21 cellular contexts compared by ENCODE assay signal in genomic region chr4:90209922-90210321, GRCh38.
"Had no signal": no experiment of that assay in that cellular context is flagged by ENCODE, and none has a peak within 500 bp of the region (broad histone marks: within the 10 kb centered on the region; RNA-seq: fewer than 3 reads in every experiment).

No MANE protein-coding gene starts in this region.

- FAIRE-seq: keratinocyte, TTC549 had no signal

- H3K4me3 Mint-ChIP-seq: activated CD8-positive, alpha-beta memory T cell treated with anti-CD3 and anti-CD28 coated beads, Interleukin-2, amount 10 ng/mL, durations not matched to agents 7 days and 5 days; activated naive CD8-positive, alpha-beta T cell; activated T-cell treated with anti-CD3 and anti-CD28 coated beads, Interleukin-2, amount 50 U/mL, for 4 hours; natural killer cell treated with Interleukin-12 subunit alpha and Interleukin-12 subunit beta and Interleukin-15 and Interleukin-18, amount 100 ng/mL, for 72 hours had no signal

- H3K36me3 ChIP-seq: breast epithelium, heart right ventricle, lower lobe of right lung, stomach, uterus had no signal

- H3K9me3 ChIP-seq: lower lobe of right lung, psoas muscle, stomach, uterus had no signal

- H3K27ac Mint-ChIP-seq: activated CD8-positive, alpha-beta memory T cell treated with anti-CD3 and anti-CD28 coated beads, Interleukin-2, amount 10 ng/mL, durations not matched to agents 7 days and 5 days; activated naive CD8-positive, alpha-beta T cell; natural killer cell treated with Interleukin-12 subunit alpha and Interleukin-12 subunit beta and Interleukin-15 and Interleukin-18, amount 100 ng/mL, for 72 hours had no signal

- H3K4me1 Mint-ChIP-seq: activated CD8-positive, alpha-beta memory T cell treated with anti-CD3 and anti-CD28 coated beads, Interleukin-2, amount 10 ng/mL, durations not matched to agents 7 days and 5 days had no signal

- H3K27ac ChIP-seq: foreskin keratinocyte, lower lobe of right lung, psoas muscle, uterus had no signal

- H3K4me1 ChIP-seq: breast epithelium, foreskin keratinocyte, lower lobe of right lung, psoas muscle, uterus had no signal

- ATAC-seq: activated CD8-positive, alpha-beta memory T cell treated with anti-CD3 and anti-CD28 coated beads, Interleukin-2, amount 10 ng/mL, durations not matched to agents 7 days and 5 days; activated T-cell treated with anti-CD3 and anti-CD28 coated beads, Interleukin-2, amount 50 U/mL, for 4 hours; foreskin keratinocyte; lower lobe of right lung; natural killer cell treated with Interleukin-12 subunit alpha and Interleukin-12 subunit beta and Interleukin-15 and Interleukin-18, amount 100 ng/mL, for 72 hours; psoas muscle; SK-N-SH treated with all-trans-retinoic acid at 6 μM for 48 hours had no signal

- H3K4me3 ChIP-seq: breast epithelium, heart right ventricle, lower lobe of right lung, psoas muscle, stomach, uterus had no signal

- H3K27me3 Mint-ChIP-seq: activated CD8-positive, alpha-beta memory T cell treated with anti-CD3 and anti-CD28 coated beads, Interleukin-2, amount 10 ng/mL, durations not matched to agents 7 days and 5 days; activated naive CD8-positive, alpha-beta T cell; natural killer cell treated with Interleukin-12 subunit alpha and Interleukin-12 subunit beta and Interleukin-15 and Interleukin-18, amount 100 ng/mL, for 72 hours had no signal

- DNase-seq: activated CD4-positive, alpha-beta T cell treated with anti-CD3 and anti-CD28 coated beads, Interleukin-2, amount 50 U/mL, for 4 hours; activated CD4-positive, CD25-positive, alpha-beta regulatory T cell treated with anti-CD3 and anti-CD28 coated beads, Interleukin-2, amount 50 U/mL, for 72 hours; activated CD8-positive, alpha-beta memory T cell treated with anti-CD3 and anti-CD28 coated beads, Interleukin-2, amount 10 ng/mL, durations not matched to agents 7 days and 5 days; activated effector memory CD4-positive, alpha-beta T cell treated with anti-CD3 and anti-CD28 coated beads, Interleukin-2, amount 50 U/mL, for 16 hours; activated T-cell treated with anti-CD3 and anti-CD28 coated beads, Interleukin-2, amount 50 U/mL, for 4 hours; amygdala; foreskin keratinocyte; heart right ventricle; lower lobe of right lung; psoas muscle; stimulated activated CD4-positive, alpha-beta T cell treated with anti-CD3 and anti-CD28 coated beads, Interleukin-15, amount 100 ng/mL, for 24 hours; stimulated activated CD4-positive, alpha-beta T cell treated with anti-CD3 and anti-CD28 coated beads, Interleukin-4, amount 100 ng/mL, for 4 hours; stomach; T-helper 2 cell; uterus had no signal

- H3K36me3 Mint-ChIP-seq: activated CD8-positive, alpha-beta memory T cell treated with anti-CD3 and anti-CD28 coated beads, Interleukin-2, amount 10 ng/mL, durations not matched to agents 7 days and 5 days had no signal

- H3K27me3 ChIP-seq: breast epithelium, foreskin keratinocyte, heart right ventricle, stomach, uterus had no signal
